In the genomic region with DNA sequence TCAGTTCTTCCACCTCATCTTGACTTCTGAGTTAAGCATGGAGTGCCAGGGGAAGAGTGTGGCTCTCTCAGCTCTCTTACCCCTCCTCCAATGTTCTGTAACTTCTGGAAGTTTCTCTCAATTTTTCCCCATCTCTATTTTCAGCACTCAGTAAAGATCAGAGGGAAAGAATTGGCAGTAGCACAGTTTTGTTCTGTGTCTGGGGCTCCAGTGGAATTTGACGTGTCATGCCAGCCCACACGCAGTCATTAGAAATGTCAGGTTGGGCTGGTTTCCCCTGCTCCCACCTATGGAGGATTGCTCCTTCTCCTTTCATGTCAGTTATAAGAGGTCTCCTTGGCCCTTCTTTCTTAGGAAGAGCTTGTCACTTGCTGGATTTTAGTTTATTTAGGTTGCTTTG, we compare ENCODE assay signal across 2 cellular contexts.
TF ChIP-seq lines count a peak whose summit lies in the region.

No MANE protein-coding gene starts in this region.

TF ChIP-seq in SK-N-SH, 30 proteins besides CTCF, POLR2A, EP300 and RAD21 (continued from another document):
- TF ChIP-seq, protein P1, sequence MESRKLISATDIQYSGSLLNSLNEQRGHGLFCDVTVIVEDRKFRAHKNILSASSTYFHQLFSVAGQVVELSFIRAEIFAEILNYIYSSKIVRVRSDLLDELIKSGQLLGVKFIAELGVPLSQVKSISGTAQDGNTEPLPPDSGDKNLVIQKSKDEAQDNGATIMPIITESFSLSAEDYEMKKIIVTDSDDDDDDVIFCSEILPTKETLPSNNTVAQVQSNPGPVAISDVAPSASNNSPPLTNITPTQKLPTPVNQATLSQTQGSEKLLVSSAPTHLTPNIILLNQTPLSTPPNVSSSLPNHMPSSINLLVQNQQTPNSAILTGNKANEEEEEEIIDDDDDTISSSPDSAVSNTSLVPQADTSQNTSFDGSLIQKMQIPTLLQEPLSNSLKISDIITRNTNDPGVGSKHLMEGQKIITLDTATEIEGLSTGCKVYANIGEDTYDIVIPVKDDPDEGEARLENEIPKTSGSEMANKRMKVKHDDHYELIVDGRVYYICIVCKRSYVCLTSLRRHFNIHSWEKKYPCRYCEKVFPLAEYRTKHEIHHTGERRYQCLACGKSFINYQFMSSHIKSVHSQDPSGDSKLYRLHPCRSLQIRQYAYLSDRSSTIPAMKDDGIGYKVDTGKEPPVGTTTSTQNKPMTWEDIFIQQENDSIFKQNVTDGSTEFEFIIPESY (IDR thresholded peaks at IDR 0.05; ENCODE audit: borderline replicate concordance, low read depth), result no peak
- TF ChIP-seq GATA2 (CRISPR knock-in tag; IDR thresholded peaks at IDR 0.05), result no peak
- no peak for TF ChIP-seq MXI1 (IDR thresholded peaks at IDR 0.05; ENCODE audit: low read depth, low read length)
- TF ChIP-seq, protein P2, sequence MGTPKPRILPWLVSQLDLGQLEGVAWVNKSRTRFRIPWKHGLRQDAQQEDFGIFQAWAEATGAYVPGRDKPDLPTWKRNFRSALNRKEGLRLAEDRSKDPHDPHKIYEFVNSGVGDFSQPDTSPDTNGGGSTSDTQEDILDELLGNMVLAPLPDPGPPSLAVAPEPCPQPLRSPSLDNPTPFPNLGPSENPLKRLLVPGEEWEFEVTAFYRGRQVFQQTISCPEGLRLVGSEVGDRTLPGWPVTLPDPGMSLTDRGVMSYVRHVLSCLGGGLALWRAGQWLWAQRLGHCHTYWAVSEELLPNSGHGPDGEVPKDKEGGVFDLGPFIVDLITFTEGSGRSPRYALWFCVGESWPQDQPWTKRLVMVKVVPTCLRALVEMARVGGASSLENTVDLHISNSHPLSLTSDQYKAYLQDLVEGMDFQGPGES (IDR thresholded peaks at IDR 0.05; ENCODE audit: low read depth, low read length), result no peak
- TF ChIP-seq RXRA (IDR thresholded peaks at IDR 0.05; ENCODE audit: borderline replicate concordance, low read depth), result no peak
- TF ChIP-seq MEF2A (IDR thresholded peaks at IDR 0.05; ENCODE audit: borderline replicate concordance, low read depth), result no peak
- TF ChIP-seq POLR2AphosphoS5 (IDR thresholded peaks at IDR 0.05; ENCODE audit: low read depth, low read length), result no peak
- no peak for TF ChIP-seq RCOR1 (IDR thresholded peaks at IDR 0.05; ENCODE audit: low read length)
- TF ChIP-seq FOXJ3 (CRISPR knock-in tag; IDR thresholded peaks at IDR 0.05), result no peak
- no peak for TF ChIP-seq TAF1 (IDR thresholded peaks at IDR 0.05; ENCODE audit: borderline replicate concordance, low read depth, low read length)

TF ChIP-seq in SK-N-SH treated with all-trans-retinoic acid at 6 μM for 48 hours, 23 proteins besides CTCF, POLR2A, EP300 and RAD21 (continued from another document):
- TF ChIP-seq, protein P3, sequence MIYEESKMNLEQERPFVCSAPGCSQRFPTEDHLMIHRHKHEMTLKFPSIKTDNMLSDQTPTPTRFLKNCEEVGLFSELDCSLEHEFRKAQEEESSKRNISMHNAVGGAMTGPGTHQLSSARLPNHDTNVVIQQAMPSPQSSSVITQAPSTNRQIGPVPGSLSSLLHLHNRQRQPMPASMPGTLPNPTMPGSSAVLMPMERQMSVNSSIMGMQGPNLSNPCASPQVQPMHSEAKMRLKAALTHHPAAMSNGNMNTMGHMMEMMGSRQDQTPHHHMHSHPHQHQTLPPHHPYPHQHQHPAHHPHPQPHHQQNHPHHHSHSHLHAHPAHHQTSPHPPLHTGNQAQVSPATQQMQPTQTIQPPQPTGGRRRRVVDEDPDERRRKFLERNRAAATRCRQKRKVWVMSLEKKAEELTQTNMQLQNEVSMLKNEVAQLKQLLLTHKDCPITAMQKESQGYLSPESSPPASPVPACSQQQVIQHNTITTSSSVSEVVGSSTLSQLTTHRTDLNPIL (CRISPR knock-in tag; IDR thresholded peaks at IDR 0.05; ENCODE audit: low read depth), result no peak
- no peak for TF ChIP-seq OSR1 (CRISPR knock-in tag; IDR thresholded peaks at IDR 0.05)
- TF ChIP-seq ZFP3 (CRISPR knock-in tag; IDR thresholded peaks at IDR 0.05), result no peak
- TF ChIP-seq, protein P4, sequence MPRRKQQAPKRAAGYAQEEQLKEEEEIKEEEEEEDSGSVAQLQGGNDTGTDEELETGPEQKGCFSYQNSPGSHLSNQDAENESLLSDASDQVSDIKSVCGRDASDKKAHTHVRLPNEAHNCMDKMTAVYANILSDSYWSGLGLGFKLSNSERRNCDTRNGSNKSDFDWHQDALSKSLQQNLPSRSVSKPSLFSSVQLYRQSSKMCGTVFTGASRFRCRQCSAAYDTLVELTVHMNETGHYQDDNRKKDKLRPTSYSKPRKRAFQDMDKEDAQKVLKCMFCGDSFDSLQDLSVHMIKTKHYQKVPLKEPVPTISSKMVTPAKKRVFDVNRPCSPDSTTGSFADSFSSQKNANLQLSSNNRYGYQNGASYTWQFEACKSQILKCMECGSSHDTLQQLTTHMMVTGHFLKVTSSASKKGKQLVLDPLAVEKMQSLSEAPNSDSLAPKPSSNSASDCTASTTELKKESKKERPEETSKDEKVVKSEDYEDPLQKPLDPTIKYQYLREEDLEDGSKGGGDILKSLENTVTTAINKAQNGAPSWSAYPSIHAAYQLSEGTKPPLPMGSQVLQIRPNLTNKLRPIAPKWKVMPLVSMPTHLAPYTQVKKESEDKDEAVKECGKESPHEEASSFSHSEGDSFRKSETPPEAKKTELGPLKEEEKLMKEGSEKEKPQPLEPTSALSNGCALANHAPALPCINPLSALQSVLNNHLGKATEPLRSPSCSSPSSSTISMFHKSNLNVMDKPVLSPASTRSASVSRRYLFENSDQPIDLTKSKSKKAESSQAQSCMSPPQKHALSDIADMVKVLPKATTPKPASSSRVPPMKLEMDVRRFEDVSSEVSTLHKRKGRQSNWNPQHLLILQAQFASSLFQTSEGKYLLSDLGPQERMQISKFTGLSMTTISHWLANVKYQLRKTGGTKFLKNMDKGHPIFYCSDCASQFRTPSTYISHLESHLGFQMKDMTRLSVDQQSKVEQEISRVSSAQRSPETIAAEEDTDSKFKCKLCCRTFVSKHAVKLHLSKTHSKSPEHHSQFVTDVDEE (CRISPR knock-in tag; IDR thresholded peaks at IDR 0.05), result no peak
- TF ChIP-seq TCF4 (CRISPR knock-in tag; IDR thresholded peaks at IDR 0.05; ENCODE audit: borderline replicate concordance), result no peak
- TF ChIP-seq RARB (CRISPR knock-in tag; IDR thresholded peaks at IDR 0.05), result no peak
